Comparison of ENCODE assay signal across 1 cellular context in genomic region chr16:82091225-82091624, GRCh38.
TF ChIP-seq lines count a peak whose summit lies in the region.

No MANE protein-coding gene starts in this region.

TF ChIP-seq in IMR-90, 13 proteins besides CTCF, POLR2A, EP300 and RAD21:
- TF ChIP-seq CHD1 (IDR thresholded peaks at IDR 0.05; ENCODE audit: low read depth, low read length) (no peak), USF2 (IDR thresholded peaks at IDR 0.05; ENCODE audit: low read depth, low read length) (no peak), BHLHE40 (IDR thresholded peaks at IDR 0.05; ENCODE audit: low read depth, low read length) (no peak), RCOR1 (IDR thresholded peaks at IDR 0.05; ENCODE audit: insufficient replicate concordance, low read length) (no peak), MAFK (IDR thresholded peaks at IDR 0.05; ENCODE audit: low read depth, low read length) (no peak), CEBPB (IDR thresholded peaks at IDR 0.05; ENCODE audit: low read depth, low read length) (no peak), MXI1 (IDR thresholded peaks at IDR 0.05; ENCODE audit: borderline replicate concordance, low read depth, low read length) (no peak), FOS (IDR thresholded peaks at IDR 0.05; ENCODE audit: low read depth, low read length) (no peak), SMC3 (IDR thresholded peaks at IDR 0.05; ENCODE audit: low read depth, low read length) (no peak), RFX5 (IDR thresholded peaks at IDR 0.05; ENCODE audit: low read depth, low read length) (no peak)
